ENCODE assay signal across 15 cellular contexts in the genomic region with DNA sequence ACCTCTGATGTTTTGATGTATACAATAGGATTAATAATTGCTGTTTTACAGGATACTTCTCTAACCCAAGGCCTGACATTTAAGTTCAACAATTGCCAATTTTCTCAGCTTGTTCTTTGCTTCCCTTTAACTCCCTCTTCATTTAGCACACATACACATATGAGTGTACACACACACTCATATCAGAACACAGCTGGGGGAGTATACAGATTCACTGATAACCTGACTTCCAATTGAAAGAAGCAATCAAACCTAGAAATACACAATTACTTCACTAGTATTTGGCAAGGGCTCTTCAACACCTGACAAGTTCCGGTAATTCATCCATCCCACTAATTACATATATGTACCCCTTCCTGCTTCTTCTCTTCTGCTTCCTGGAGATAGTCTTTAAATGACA. TPM values are rescaled to one million over a fixed set of nuclear protein-coding genes. Genes with fewer than 3 reads are reported as not detected.
A peak's percentile ranks its signal among the peaks of the same experiment; 100 is the strongest.
DNase-seq lines count a peak whose midpoint lies in the region; ATAC-seq and TF ChIP-seq lines count a peak whose summit lies in the region.
"Had no signal": no experiment of that assay in that cellular context is flagged by ENCODE, and none has a peak within 500 bp of the region (broad histone marks: within the 10 kb centered on the region; RNA-seq: fewer than 3 reads in every experiment).

No MANE protein-coding gene starts in this region.

- no peaks in the 10 kb centered on the region for H3K36me3 ChIP-seq in thyroid gland
- H3K36me3 ChIP-seq in naive thymus-derived CD4-positive, alpha-beta T cell (ENCODE audit: control insufficient read depth in 2 of 3, insufficient read depth in 3 of 3, low read length in 3 of 3) = no peaks in the 10 kb centered on the region
- H3K36me3 ChIP-seq: esophagus squamous epithelium had no signal

- no peaks in the 10 kb centered on the region for H3K27me3 Mint-ChIP-seq in T-helper 17 cell
- H3K27me3 Mint-ChIP-seq in activated T-helper 1 cell treated with anti-CD3 and anti-CD28 coated beads, Interleukin-12 subunit alpha, Interleukin-12 subunit beta, Interleukin-2, Interleukin-4 antibody, amounts not matched to agents 30 ng/mL and 10 ng/mL and 1 ng/mL, durations not matched to agents 14 hours and 24 hours and 36 hours (ENCODE audit: insufficient read depth) = peaks cover 52% of the 10 kb centered on the region
- H3K27me3 Mint-ChIP-seq in naive thymus-derived CD4-positive, alpha-beta T cell = peaks cover 11 to 65% (median 23%) of the 10 kb centered on the region in 5 donors

- H3K9me3 ChIP-seq in T-helper 17 cell (ENCODE audit: control insufficient read depth, low read length, poor library complexity, severe bottlenecking) (no peaks in the 10 kb centered on the region), thyroid gland (no peaks in the 10 kb centered on the region)
- no peaks in the 10 kb centered on the region for H3K9me3 ChIP-seq in naive thymus-derived CD4-positive, alpha-beta T cell (ENCODE audit: control insufficient read depth in 2 of 3, low read length in 3 of 3)
- H3K9me3 ChIP-seq: esophagus squamous epithelium had no signal

- no peak for DNase-seq in activated naive CD4-positive, alpha-beta T cell treated with anti-CD3 and anti-CD28 coated beads, Interleukin-2, amount 50 U/mL, for 72 hours (ENCODE audit: low spot score in 2 of 2)
- DNase-seq in activated naive CD4-positive, alpha-beta T cell treated with anti-CD3 and anti-CD28 coated beads, Interleukin-2, amount 50 U/mL, for 16 hours = no peak
- DNase-seq in T-helper 17 cell (no peak), thyroid gland (no peak), NCI-H2081 (lab: John Stamatoyannopoulos, UW) (no peak)
- DNase-seq in activated T-helper 1 cell treated with anti-CD3 and anti-CD28 coated beads, Interleukin-12 subunit alpha, Interleukin-12 subunit beta, Interleukin-2, Interleukin-4 antibody, amounts not matched to agents 30 ng/mL and 10 ng/mL and 1 ng/mL, durations not matched to agents 14 hours and 24 hours and 36 hours (ENCODE audit: low spot score) = no peak
- no peak for DNase-seq in naive thymus-derived CD4-positive, alpha-beta T cell
- DNase-seq: cerebellar nuclear complex, mesenchymal stem cell, Right ventricle myocardium superior had no signal

- peak overlapping the region; percentile 71 for H3K4me3 Mint-ChIP-seq in T-helper 17 cell
- no peak overlapping the region for H3K4me3 Mint-ChIP-seq in activated T-helper 1 cell treated with anti-CD3 and anti-CD28 coated beads, Interleukin-12 subunit alpha, Interleukin-12 subunit beta, Interleukin-2, Interleukin-4 antibody, amounts not matched to agents 30 ng/mL and 10 ng/mL and 1 ng/mL, durations not matched to agents 14 hours and 24 hours and 36 hours
- H3K4me3 Mint-ChIP-seq in naive thymus-derived CD4-positive, alpha-beta T cell = peak overlapping the region in 1 of 10 donors; percentile 43
- H3K4me3 Mint-ChIP-seq: WTC11 had no signal

- peak; percentile 31 to 75 for ATAC-seq in activated naive CD4-positive, alpha-beta T cell treated with anti-CD3 and anti-CD28 coated beads, Interleukin-2, amount 50 U/mL, for 72 hours
- ATAC-seq in HG03159 (IDR thresholded peaks at IDR 0.05; ENCODE audit: unreplicated experiment) (peak; percentile 22), T-helper 17 cell (no peak)
- no peak for ATAC-seq in naive thymus-derived CD4-positive, alpha-beta T cell
- ATAC-seq: WTC11 had no signal

- peak overlapping the region in 2 of 3 donors; percentile 88 to 95 for H3K27ac ChIP-seq in thyroid gland
- H3K27ac ChIP-seq in naive thymus-derived CD4-positive, alpha-beta T cell (ENCODE audit: low read depth, low read length) = no peak overlapping the region
- H3K27ac ChIP-seq: parathyroid adenoma had no signal

- H3K27me3 ChIP-seq in thyroid gland = no peaks in the 10 kb centered on the region
- no peaks in the 10 kb centered on the region for H3K27me3 ChIP-seq in naive thymus-derived CD4-positive, alpha-beta T cell (ENCODE audit: control insufficient read depth in 2 of 2, insufficient read depth in 2 of 2, low read length in 2 of 2)
- H3K27me3 ChIP-seq: esophagus squamous epithelium had no signal

- intact Hi-C loops in thyroid gland (cut with DNase I) = loop anchor here (10.0 kb wide), 1 partner anchor 117 kb away; no protein-coding TSS in a partner anchor
- intact Hi-C loops in activated T-helper 1 cell treated with anti-CD3 and anti-CD28 coated beads, Interleukin-12 subunit alpha, Interleukin-12 subunit beta, Interleukin-2, Interleukin-4 antibody, amounts not matched to agents 30 ng/mL and 10 ng/mL and 1 ng/mL, durations not matched to agents 14 hours and 24 hours and 36 hours (cut with micrococcal nuclease) = loop anchor here (1.0 to 5.0 kb wide), 5 partner anchors 12 to 455 kb away; no protein-coding TSS in a partner anchor
- intact Hi-C loops in naive thymus-derived CD4-positive, alpha-beta T cell (cut with micrococcal nuclease) = no loop called here

- no peak for TF ChIP-seq CTCF in thyroid gland (IDR thresholded peaks at IDR 0.05)

- CTCF ChIA-PET in naive thymus-derived CD4-positive, alpha-beta T cell (lab: Charles Lee) = interaction anchor here (0.9 kb wide), 1 partner anchor 12 kb away, joined by 4 read pairs; no protein-coding TSS in a partner anchor

- H3K4me3 ChIP-seq in thyroid gland (replicated peaks in 1 of 3) = no peak overlapping the region
- no peak overlapping the region for H3K4me3 ChIP-seq in naive thymus-derived CD4-positive, alpha-beta T cell (ENCODE audit: low read length)
- H3K4me3 ChIP-seq: esophagus squamous epithelium had no signal

- peaks cover 54% of the 10 kb centered on the region for H3K4me1 Mint-ChIP-seq in T-helper 17 cell
- peaks cover 30% of the 10 kb centered on the region for H3K4me1 Mint-ChIP-seq in activated T-helper 1 cell treated with anti-CD3 and anti-CD28 coated beads, Interleukin-12 subunit alpha, Interleukin-12 subunit beta, Interleukin-2, Interleukin-4 antibody, amounts not matched to agents 30 ng/mL and 10 ng/mL and 1 ng/mL, durations not matched to agents 14 hours and 24 hours and 36 hours (ENCODE audit: low read depth)
- H3K4me1 Mint-ChIP-seq in naive thymus-derived CD4-positive, alpha-beta T cell = peaks cover 20 to 44% (median 35%) of the 10 kb centered on the region in 7 donors

- H3K9me3 Mint-ChIP-seq in activated naive CD4-positive, alpha-beta T cell treated with anti-CD3 and anti-CD28 coated beads, Interleukin-2, amount 50 U/mL, for 72 hours = no peaks in the 10 kb centered on the region
- no peaks in the 10 kb centered on the region for H3K9me3 Mint-ChIP-seq in activated T-helper 1 cell treated with anti-CD3 and anti-CD28 coated beads, Interleukin-12 subunit alpha, Interleukin-12 subunit beta, Interleukin-2, Interleukin-4 antibody, amounts not matched to agents 30 ng/mL and 10 ng/mL and 1 ng/mL, durations not matched to agents 14 hours and 24 hours and 36 hours
- no peaks in the 10 kb centered on the region for H3K9me3 Mint-ChIP-seq in naive thymus-derived CD4-positive, alpha-beta T cell
- H3K9me3 Mint-ChIP-seq: WTC11 had no signal

- POLR2A ChIA-PET in naive thymus-derived CD4-positive, alpha-beta T cell (lab: Charles Lee) = no interaction called here

- no peaks in the 10 kb centered on the region for H3K36me3 Mint-ChIP-seq in activated naive CD4-positive, alpha-beta T cell treated with anti-CD3 and anti-CD28 coated beads, Interleukin-2, amount 50 U/mL, for 72 hours
- H3K36me3 Mint-ChIP-seq in T-helper 17 cell (ENCODE audit: low read depth) = no peaks in the 10 kb centered on the region
- no peaks in the 10 kb centered on the region for H3K36me3 Mint-ChIP-seq in activated T-helper 1 cell treated with anti-CD3 and anti-CD28 coated beads, Interleukin-12 subunit alpha, Interleukin-12 subunit beta, Interleukin-2, Interleukin-4 antibody, amounts not matched to agents 30 ng/mL and 10 ng/mL and 1 ng/mL, durations not matched to agents 14 hours and 24 hours and 36 hours (ENCODE audit: low read depth)
- H3K36me3 Mint-ChIP-seq in naive thymus-derived CD4-positive, alpha-beta T cell = no peaks in the 10 kb centered on the region
- H3K36me3 Mint-ChIP-seq: WTC11 had no signal

- H3K4me1 ChIP-seq in thyroid gland = peaks cover 58 to 59% of the 10 kb centered on the region in 2 donors
- H3K4me1 ChIP-seq in naive thymus-derived CD4-positive, alpha-beta T cell (ENCODE audit: control insufficient read depth in 2 of 2, insufficient read depth in 2 of 2, low read length in 2 of 2) = peaks cover 17 to 49% of the 10 kb centered on the region in 2 donors

- no peak for TF ChIP-seq POLR2A in thyroid gland (IDR thresholded peaks at IDR 0.05)

- 35 to 55% methylated on average over 1 of the region's 1 CpG for WGBS in thyroid gland, 2 donors

- H3K27ac Mint-ChIP-seq in activated naive CD4-positive, alpha-beta T cell treated with anti-CD3 and anti-CD28 coated beads, Interleukin-2, amount 50 U/mL, for 72 hours = peak overlapping the region; percentile 1 to 66
- H3K27ac Mint-ChIP-seq in T-helper 17 cell = peak overlapping the region; percentile 99
- H3K27ac Mint-ChIP-seq in activated T-helper 1 cell treated with anti-CD3 and anti-CD28 coated beads, Interleukin-12 subunit alpha, Interleukin-12 subunit beta, Interleukin-2, Interleukin-4 antibody, amounts not matched to agents 30 ng/mL and 10 ng/mL and 1 ng/mL, durations not matched to agents 14 hours and 24 hours and 36 hours = no peak overlapping the region
- peak overlapping the region in 3 of 9 donors; percentile 23 to 68 (median 31) for H3K27ac Mint-ChIP-seq in naive thymus-derived CD4-positive, alpha-beta T cell

RNA-seq across cellular contexts. Expression of a gene that starts 11.1 kb away (rescaled TPM):
- under 1 TPM; 0.46 to 0.49 TPM for total RNA-seq in activated naive CD4-positive, alpha-beta T cell treated with anti-CD3 and anti-CD28 coated beads, Interleukin-2, amount 50 U/mL, for 72 hours
- total RNA-seq in T-helper 17 cell = 1 to 10 TPM; 3.8 to 7.3 TPM
- total RNA-seq in thyroid gland = 10 to 100 TPM; 73.4 to 91.2 (median 81.4) TPM
- 0.29 and 0.49 TPM in 2 replicates for total RNA-seq in activated T-helper 1 cell treated with anti-CD3 and anti-CD28 coated beads, Interleukin-12 subunit alpha, Interleukin-12 subunit beta, Interleukin-2, Interleukin-4 antibody, amounts not matched to agents 30 ng/mL and 10 ng/mL and 1 ng/mL, durations not matched to agents 14 hours and 24 hours and 36 hours
- 1 to 10 TPM in 1 of 5 experiments, under 1 TPM in 4; 0.35 to 2.6 (median 0.46) TPM for total RNA-seq in naive thymus-derived CD4-positive, alpha-beta T cell
- not detected for polyA plus RNA-seq in naive thymus-derived CD4-positive, alpha-beta T cell
- total RNA-seq: G401 had no signal

Comparison
In these comparisons a context has a peak if more than half of its experiments do, and no peak if none do; other contexts are left out.
1. ATAC-seq: peak in activated naive CD4-positive, alpha-beta T cell treated with anti-CD3 and anti-CD28 coated beads, Interleukin-2, amount 50 U/mL, for 72 hours (2 of 2) and HG03159 (single experiment); none in T-helper 17 cell (single experiment) and naive thymus-derived CD4-positive, alpha-beta T cell (single experiment).
2. RNA of a gene that starts 11.1 kb away (total RNA-seq): 73.4 to 91.2 TPM in thyroid gland; 3.8 to 7.3 TPM in T-helper 17 cell, 0.29 to 0.49 TPM in activated T-helper 1 cell treated with anti-CD3 and anti-CD28 coated beads, Interleukin-12 subunit alpha, Interleukin-12 subunit beta, Interleukin-2, Interleukin-4 antibody, amounts not matched to agents 30 ng/mL and 10 ng/mL and 1 ng/mL, durations not matched to agents 14 hours and 24 hours and 36 hours, 0.46 to 0.49 TPM in activated naive CD4-positive, alpha-beta T cell treated with anti-CD3 and anti-CD28 coated beads, Interleukin-2, amount 50 U/mL, for 72 hours and 0.35 to 2.6 TPM in naive thymus-derived CD4-positive, alpha-beta T cell; every median in the first group is over 4 times any median in the second.
3. intact Hi-C loops: an anchor here in thyroid gland (10.0 kb wide) and activated T-helper 1 cell treated with anti-CD3 and anti-CD28 coated beads, Interleukin-12 subunit alpha, Interleukin-12 subunit beta, Interleukin-2, Interleukin-4 antibody, amounts not matched to agents 30 ng/mL and 10 ng/mL and 1 ng/mL, durations not matched to agents 14 hours and 24 hours and 36 hours (1.0 to 5.0 kb wide); none called in naive thymus-derived CD4-positive, alpha-beta T cell.